8 cellular contexts compared by ENCODE assay signal in the genomic region with DNA sequence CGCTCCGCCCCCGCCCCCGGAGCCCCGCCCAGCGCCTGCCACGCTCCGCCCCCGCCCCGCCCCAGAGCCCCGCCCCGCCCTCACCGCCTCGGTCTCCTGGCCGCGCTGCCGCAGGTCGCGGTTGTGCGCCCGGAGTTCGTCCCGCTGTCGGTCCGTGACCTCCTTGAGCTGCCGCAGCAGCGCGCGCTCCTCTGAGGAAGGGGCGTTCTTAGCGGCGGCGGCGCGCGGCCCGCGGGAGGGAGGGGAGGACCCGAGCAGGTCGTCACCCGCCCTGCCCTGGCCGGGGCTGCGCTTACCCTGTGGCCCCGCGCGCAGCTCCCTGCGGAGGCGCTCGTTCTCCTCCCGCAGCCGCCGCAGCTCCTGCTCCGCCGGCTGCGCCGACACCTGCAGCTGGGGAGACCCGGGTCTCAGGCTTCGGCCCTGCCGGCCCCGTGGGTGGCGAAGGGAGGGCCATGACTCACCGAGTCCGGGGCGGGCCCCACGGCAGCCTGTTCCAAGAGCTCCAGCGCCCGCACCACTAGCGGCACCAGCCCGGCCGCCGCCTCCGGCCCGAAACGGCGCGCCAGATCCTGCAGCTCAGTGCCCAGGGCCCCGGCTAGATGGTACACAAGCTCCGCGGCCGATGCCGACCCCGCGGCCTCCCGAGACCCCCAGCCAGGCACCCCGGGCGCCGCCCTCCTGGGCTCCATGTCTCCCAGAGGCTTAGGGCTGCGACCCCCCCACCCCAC. TPM values are rescaled to one million over a fixed set of nuclear protein-coding genes. Genes with fewer than 3 reads are reported as not detected.
DNase-seq lines count a peak whose midpoint lies in the region; ATAC-seq and TF ChIP-seq lines count a peak whose summit lies in the region.

No MANE protein-coding gene starts in this region.

- H3K4me3 ChIP-seq in CD4-positive, alpha-beta memory T cell (ENCODE audit: low read length in 2 of 2) = peak overlapping the region in 1 of 2 donors; percentile 53
- peak overlapping the region; percentile 77 for H3K4me3 ChIP-seq in upper lobe of right lung

- ATAC-seq in GM19438 (IDR thresholded peaks at IDR 0.05; ENCODE audit: low read depth, unreplicated experiment) = peak; percentile 48
- peak; percentile 34 for ATAC-seq in HG03571 (IDR thresholded peaks at IDR 0.05; ENCODE audit: unreplicated experiment)
- peak; percentile 66 for ATAC-seq in upper lobe of right lung

- H3K4me3 Mint-ChIP-seq in CD4-positive, alpha-beta memory T cell = peak overlapping the region in 6 of 8 donors; percentile 24 to 62 (median 38)
- H3K4me3 Mint-ChIP-seq in activated naive CD4-positive, alpha-beta T cell treated with anti-CD3 and anti-CD28 coated beads, Interleukin-2, amount 50 U/mL, for 24 hours = peak overlapping the region; percentile 44
- H3K4me3 Mint-ChIP-seq in progenitor cell of endocrine pancreas (ENCODE audit: low read depth) = peak overlapping the region; percentile 40

- H3K9me3 ChIP-seq in CD4-positive, alpha-beta memory T cell (ENCODE audit: control insufficient read depth in 1 of 2, low read length in 2 of 2) = no peaks in the 10 kb centered on the region
- no peaks in the 10 kb centered on the region for H3K9me3 ChIP-seq in upper lobe of right lung

- POLR2A ChIA-PET in CD4-positive, alpha-beta memory T cell (lab: Charles Lee; ENCODE audit: partially characterized antibody) = interaction anchor here (0.6 to 3.5 kb wide), 24 partner anchors 9 to 687 kb away, joined by 3 to 36 read pairs (median 4); a partner anchor contains a TSS

- no peaks in the 10 kb centered on the region for H3K27me3 Mint-ChIP-seq in CD4-positive, alpha-beta memory T cell
- H3K27me3 Mint-ChIP-seq in activated naive CD4-positive, alpha-beta T cell treated with anti-CD3 and anti-CD28 coated beads, Interleukin-2, amount 50 U/mL, for 24 hours = no peaks in the 10 kb centered on the region
- H3K27me3 Mint-ChIP-seq in progenitor cell of endocrine pancreas = peaks cover 17% of the 10 kb centered on the region

- H3K27me3 ChIP-seq in CD4-positive, alpha-beta memory T cell (ENCODE audit: insufficient read depth, low read length) = no peaks in the 10 kb centered on the region
- H3K27me3 ChIP-seq in upper lobe of right lung = no peaks in the 10 kb centered on the region

- H3K4me1 ChIP-seq in CD4-positive, alpha-beta memory T cell (ENCODE audit: insufficient read depth, low read length) = peaks cover 22% of the 10 kb centered on the region
- peaks cover 53% of the 10 kb centered on the region for H3K4me1 ChIP-seq in upper lobe of right lung

- H3K27ac ChIP-seq in CD4-positive, alpha-beta memory T cell (ENCODE audit: low read depth, low read length) = peak overlapping the region; percentile 53
- H3K27ac ChIP-seq in upper lobe of right lung = peak overlapping the region; percentile 96

- peak; percentile 83 to 89 (median 85) for DNase-seq in CD4-positive, alpha-beta memory T cell
- DNase-seq in SHP77 (lab: John Stamatoyannopoulos, UW) (peak; percentile 79 to 89), cardiac septum (ENCODE audit: low spot score) (peak; percentile 92), progenitor cell of endocrine pancreas (ENCODE audit: low spot score, unreplicated experiment) (no peak), upper lobe of right lung (peak; percentile 94)

- intact Hi-C loops in CD4-positive, alpha-beta memory T cell (cut with micrococcal nuclease) = loop anchor here (1.0 to 10.0 kb wide), 7 partner anchors 21 to 616 kb away; a partner anchor contains a TSS
- intact Hi-C loops in cardiac septum (cut with DNase I) = loop anchor here (2.0 to 10.0 kb wide), 3 partner anchors 66 to 384 kb away; no protein-coding TSS in a partner anchor
- intact Hi-C loops in upper lobe of right lung (cut with DNase I) = no loop called here

- H3K36me3 ChIP-seq in CD4-positive, alpha-beta memory T cell (ENCODE audit: insufficient read depth, low read length) = peaks cover 37% of the 10 kb centered on the region
- H3K36me3 ChIP-seq in upper lobe of right lung = peaks cover 41% of the 10 kb centered on the region

- CTCF ChIA-PET in CD4-positive, alpha-beta memory T cell (lab: Charles Lee; ENCODE audit: partially characterized antibody) = interaction anchor here (0.9 to 2.9 kb wide), 23 partner anchors 9 to 405 kb away, joined by 3 to 16 read pairs (median 4); no protein-coding TSS in a partner anchor

- peaks cover 5 to 20% (median 12%) of the 10 kb centered on the region in 4 donors for H3K4me1 Mint-ChIP-seq in CD4-positive, alpha-beta memory T cell
- H3K4me1 Mint-ChIP-seq in activated naive CD4-positive, alpha-beta T cell treated with anti-CD3 and anti-CD28 coated beads, Interleukin-2, amount 50 U/mL, for 24 hours = peaks cover 22% of the 10 kb centered on the region
- peaks cover 5% of the 10 kb centered on the region for H3K4me1 Mint-ChIP-seq in progenitor cell of endocrine pancreas (ENCODE audit: low read depth)

- H3K9me3 Mint-ChIP-seq in CD4-positive, alpha-beta memory T cell = no peaks in the 10 kb centered on the region
- no peaks in the 10 kb centered on the region for H3K9me3 Mint-ChIP-seq in activated naive CD4-positive, alpha-beta T cell treated with anti-CD3 and anti-CD28 coated beads, Interleukin-2, amount 50 U/mL, for 24 hours
- no peaks in the 10 kb centered on the region for H3K9me3 Mint-ChIP-seq in progenitor cell of endocrine pancreas (ENCODE audit: low read depth)

- peak; percentile 35 for TF ChIP-seq CTCF in progenitor cell of endocrine pancreas (IDR thresholded peaks at IDR 0.05; ENCODE audit: unreplicated experiment)
- TF ChIP-seq CTCF in upper lobe of right lung (IDR thresholded peaks at IDR 0.05) = no peak

- peaks cover 22 to 36% of the 10 kb centered on the region in 2 donors for H3K36me3 Mint-ChIP-seq in CD4-positive, alpha-beta memory T cell
- peaks cover 7% of the 10 kb centered on the region for H3K36me3 Mint-ChIP-seq in activated naive CD4-positive, alpha-beta T cell treated with anti-CD3 and anti-CD28 coated beads, Interleukin-2, amount 50 U/mL, for 24 hours
- H3K36me3 Mint-ChIP-seq in progenitor cell of endocrine pancreas (ENCODE audit: insufficient read depth) = peaks cover 28% of the 10 kb centered on the region

- peak overlapping the region in 1 of 7 donors; percentile 90 for H3K27ac Mint-ChIP-seq in CD4-positive, alpha-beta memory T cell
- H3K27ac Mint-ChIP-seq in activated naive CD4-positive, alpha-beta T cell treated with anti-CD3 and anti-CD28 coated beads, Interleukin-2, amount 50 U/mL, for 24 hours = no peak overlapping the region
- no peak overlapping the region for H3K27ac Mint-ChIP-seq in progenitor cell of endocrine pancreas

RNA-seq across cellular contexts. Expression of a gene that starts 0.4 kb away (rescaled TPM):
- total RNA-seq in CD4-positive, alpha-beta memory T cell = 1 to 10 TPM; 2.0 to 2.2 TPM
- polyA plus RNA-seq in CD4-positive, alpha-beta memory T cell = 1 to 10 TPM; 4.2 to 4.9 TPM
- 49.8 TPM for total RNA-seq in cardiac septum
- total RNA-seq in progenitor cell of endocrine pancreas = 1.2 and 1.5 TPM in 2 replicates
- 39.5 TPM for total RNA-seq in upper lobe of right lung

RNA-seq across cellular contexts. Expression of a gene that starts 3.7 kb away (rescaled TPM):
- 1 to 10 TPM; 1.6 TPM for total RNA-seq in CD4-positive, alpha-beta memory T cell
- polyA plus RNA-seq in CD4-positive, alpha-beta memory T cell = under 1 TPM in 1 of 2 donors, not detected in 1; 0.21 TPM
- total RNA-seq in cardiac septum (10.9 TPM), progenitor cell of endocrine pancreas (0.43 and 0.69 TPM in 2 replicates), upper lobe of right lung (48.5 TPM)

RNA-seq across cellular contexts. Expression of a gene that starts 20.6 kb away (rescaled TPM):
- 1 to 10 TPM; 1.9 to 3.3 TPM for total RNA-seq in CD4-positive, alpha-beta memory T cell
- under 1 TPM; 0.56 to 0.70 TPM for polyA plus RNA-seq in CD4-positive, alpha-beta memory T cell
- total RNA-seq in cardiac septum (4.8 TPM), progenitor cell of endocrine pancreas (21.1 and 21.9 TPM in 2 replicates), upper lobe of right lung (39.9 TPM)

RNA-seq across cellular contexts. Expression of a gene that starts 35.4 kb away (rescaled TPM):
- total RNA-seq in CD4-positive, alpha-beta memory T cell = 100 to 1,000 TPM; 429 to 464 TPM
- 100 to 1,000 TPM in 1 of 2 donors, 10 to 100 TPM in 1; 87.9 to 225 TPM for polyA plus RNA-seq in CD4-positive, alpha-beta memory T cell
- total RNA-seq in cardiac septum (162 TPM), progenitor cell of endocrine pancreas (367 and 378 TPM in 2 replicates), upper lobe of right lung (263 TPM)

Comparison
In these comparisons a context has a peak if more than half of its experiments do, and no peak if none do; other contexts are left out.
1. RNA of a gene that starts 0.4 kb away (total RNA-seq): 49.8 TPM in cardiac septum (single experiment) and 39.5 TPM in upper lobe of right lung (single experiment); 2.0 to 2.2 TPM in CD4-positive, alpha-beta memory T cell and 1.2 to 1.5 TPM in progenitor cell of endocrine pancreas; every median in the first group is over 10 times any median in the second.
2. Peak in every context shown above with its lines, with median percentiles within 50 percentile points of each other: H3K4me3 Mint-ChIP-seq and ATAC-seq.